23 cellular contexts compared by ENCODE assay signal in the genomic region with DNA sequence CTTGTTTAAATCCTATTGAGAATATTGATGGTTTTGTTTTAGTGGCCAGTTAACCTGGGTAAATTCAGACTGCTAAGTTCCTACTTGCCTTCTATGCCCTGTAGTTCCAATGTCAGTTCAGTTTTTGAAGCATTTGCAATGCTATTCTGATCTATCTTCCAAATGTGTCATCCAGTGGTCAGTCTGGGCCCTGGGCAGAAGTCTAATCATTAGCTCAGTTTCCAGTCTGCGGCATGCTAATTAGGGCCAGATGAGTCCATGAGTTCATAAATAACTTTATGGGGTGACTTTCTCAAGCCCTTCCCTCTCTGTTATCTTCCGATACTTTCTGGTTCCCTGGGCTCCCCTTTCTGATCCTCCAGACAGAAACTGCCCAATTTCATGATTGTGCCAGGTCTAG. TPM values are rescaled to one million over a fixed set of nuclear protein-coding genes. Genes with fewer than 3 reads are reported as not detected.
DNase-seq lines count a peak whose midpoint lies in the region; ATAC-seq lines count a peak whose summit lies in the region.
"Had no signal": no experiment of that assay in that cellular context is flagged by ENCODE, and none has a peak within 500 bp of the region (broad histone marks: within the 10 kb centered on the region; RNA-seq: fewer than 3 reads in every experiment).

No MANE protein-coding gene starts in this region.

- DNase-seq in activated naive CD8-positive, alpha-beta T cell treated with anti-CD3 and anti-CD28 coated beads for 36 hours: no peak
- DNase-seq in fibroblast of peridontal ligament (ENCODE audit: extremely low read depth): peak; percentile 24
- peak; percentile 0 for DNase-seq in ureter (ENCODE audit: low spot score)
- DNase-seq in NCI-H526 (lab: John Stamatoyannopoulos, UW): no peak
- DNase-seq: activated CD4-positive, alpha-beta T cell treated with anti-CD3 and anti-CD28 coated beads for 48 hours; activated naive CD4-positive, alpha-beta T cell treated with anti-CD3 and anti-CD28 coated beads, Interleukin-2, amount 50 U/mL, for 16 hours; body of pancreas; CD4-positive, alpha-beta memory T cell; colonic mucosa; DND-41; GOT3; IMR-90; lower lobe of right lung; naive B cell; NCI-H187; NCI-H446; NK-92 treated with Interleukin-12 subunit alpha and Interleukin-12 subunit beta, amount 100 ng/mL, for 24 hours; pancreas; RPMI8226 had no signal

- H3K4me3 Mint-ChIP-seq in activated naive CD8-positive, alpha-beta T cell: no peak overlapping the region
- no peak overlapping the region for H3K4me3 Mint-ChIP-seq in activated naive CD8-positive, alpha-beta T cell treated with anti-CD3 and anti-CD28 coated beads for 36 hours
- H3K4me3 Mint-ChIP-seq: naive B cell had no signal

- no peaks in the 10 kb centered on the region for H3K36me3 Mint-ChIP-seq in activated naive CD8-positive, alpha-beta T cell
- no peaks in the 10 kb centered on the region for H3K36me3 Mint-ChIP-seq in activated naive CD8-positive, alpha-beta T cell treated with anti-CD3 and anti-CD28 coated beads for 36 hours
- H3K36me3 Mint-ChIP-seq: CD4-positive, alpha-beta memory T cell; naive B cell had no signal

- no peaks in the 10 kb centered on the region for H3K27me3 Mint-ChIP-seq in activated naive CD8-positive, alpha-beta T cell
- H3K27me3 Mint-ChIP-seq in activated naive CD8-positive, alpha-beta T cell treated with anti-CD3 and anti-CD28 coated beads for 36 hours: no peaks in the 10 kb centered on the region
- H3K27me3 Mint-ChIP-seq: CD4-positive, alpha-beta memory T cell had no signal

- H3K27ac Mint-ChIP-seq in activated naive CD8-positive, alpha-beta T cell: peak overlapping the region; percentile 5
- H3K27ac Mint-ChIP-seq in activated naive CD8-positive, alpha-beta T cell treated with anti-CD3 and anti-CD28 coated beads for 36 hours: no peak overlapping the region

- peaks cover 19% of the 10 kb centered on the region for H3K4me1 Mint-ChIP-seq in activated naive CD8-positive, alpha-beta T cell (ENCODE audit: low read depth)
- H3K4me1 Mint-ChIP-seq in activated naive CD8-positive, alpha-beta T cell treated with anti-CD3 and anti-CD28 coated beads for 36 hours: peaks cover 13% of the 10 kb centered on the region

- H3K9me3 Mint-ChIP-seq in activated naive CD8-positive, alpha-beta T cell (ENCODE audit: low read depth): no peaks in the 10 kb centered on the region
- peaks cover 3% of the 10 kb centered on the region for H3K9me3 Mint-ChIP-seq in activated naive CD8-positive, alpha-beta T cell treated with anti-CD3 and anti-CD28 coated beads for 36 hours

- no peak for ATAC-seq in GM21737 (IDR thresholded peaks at IDR 0.05; ENCODE audit: unreplicated experiment)
- ATAC-seq: body of pancreas, lower lobe of right lung had no signal

RNA-seq across cellular contexts. Expression of gene FAM187B, which starts 32.7 kb away (rescaled TPM):
- not detected for total RNA-seq in activated naive CD8-positive, alpha-beta T cell treated with anti-CD3 and anti-CD28 coated beads for 36 hours
- not detected for total RNA-seq in ureter
- total RNA-seq: A673; body of pancreas; CD4-positive, alpha-beta memory T cell; colonic mucosa; IMR-90; pancreas; subcutaneous adipose tissue had no signal

RNA-seq across cellular contexts. Expression of gene FXYD5, which starts 41.3 kb away (rescaled TPM):
- 100 to 1,000 TPM; 272 to 275 TPM for total RNA-seq in activated naive CD8-positive, alpha-beta T cell treated with anti-CD3 and anti-CD28 coated beads for 36 hours
- 136 TPM for total RNA-seq in ureter

RNA-seq across cellular contexts. Expression of gene FXYD7, which starts 52.8 kb away (rescaled TPM):
- total RNA-seq in activated naive CD8-positive, alpha-beta T cell treated with anti-CD3 and anti-CD28 coated beads for 36 hours: under 1 TPM; 0.54 to 0.62 TPM
- total RNA-seq in ureter: 0.62 TPM
- total RNA-seq: IMR-90, lower lobe of right lung had no signal

RNA-seq across cellular contexts. Expression of gene LSR, which starts 53.0 kb away (rescaled TPM):
- 10 to 100 TPM; 40.6 to 43.9 TPM for total RNA-seq in activated naive CD8-positive, alpha-beta T cell treated with anti-CD3 and anti-CD28 coated beads for 36 hours
- total RNA-seq in ureter: 55.2 TPM

RNA-seq across cellular contexts. Expression of gene FXYD1, which starts 57.2 kb away (rescaled TPM):
- 1 to 10 TPM; 1.1 TPM for total RNA-seq in activated naive CD8-positive, alpha-beta T cell treated with anti-CD3 and anti-CD28 coated beads for 36 hours
- total RNA-seq in ureter: 50.2 TPM
- total RNA-seq: A673 had no signal

Comparison
In these comparisons a context has a peak if more than half of its experiments do, and no peak if none do; other contexts are left out.
1. DNase-seq: peak in fibroblast of peridontal ligament (single experiment) and ureter (single experiment); none in activated naive CD8-positive, alpha-beta T cell treated with anti-CD3 and anti-CD28 coated beads for 36 hours (single experiment) and NCI-H526 (0 of 2).